15 cellular contexts compared by ENCODE assay signal in the genomic region with DNA sequence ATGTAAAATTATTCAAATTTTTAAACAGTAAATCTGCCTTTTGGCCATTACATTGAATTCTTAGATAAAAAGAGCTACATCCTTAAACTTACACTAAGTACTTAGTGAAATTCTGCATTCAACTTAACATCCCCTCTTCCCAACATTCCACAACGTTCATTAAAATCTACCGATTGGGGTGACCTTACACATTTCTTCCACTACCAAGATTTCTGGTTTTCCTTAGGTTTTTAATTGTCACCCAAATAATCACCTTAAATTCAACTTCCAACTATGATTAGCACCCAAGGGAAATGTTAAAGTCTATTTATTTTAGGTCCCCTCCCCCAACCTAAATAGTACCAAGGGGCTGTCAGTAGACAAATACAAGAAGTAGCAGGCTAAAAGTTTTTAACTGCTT. TPM values are rescaled to one million over a fixed set of nuclear protein-coding genes. Genes with fewer than 3 reads are reported as not detected.
DNase-seq lines count a peak whose midpoint lies in the region; ATAC-seq and TF ChIP-seq lines count a peak whose summit lies in the region.
"Had no signal": no experiment of that assay in that cellular context is flagged by ENCODE, and none has a peak within 500 bp of the region (broad histone marks: within the 10 kb centered on the region; RNA-seq: fewer than 3 reads in every experiment).

No MANE protein-coding gene starts in this region.

- intact Hi-C loops in transverse colon (cut with DNase I; ENCODE audit: low total_unique reads), result loop anchor here (10.0 kb wide), 1 partner anchor 113 kb away; no protein-coding TSS in a partner anchor

- H3K9me3 ChIP-seq in SK-N-MC (ENCODE audit: low read depth, low read length) (no peaks in the 10 kb centered on the region), transverse colon (no peaks in the 10 kb centered on the region)

- ATAC-seq in HG02981 (IDR thresholded peaks at IDR 0.05; ENCODE audit: unreplicated experiment), result no peak

- in situ Hi-C loops in transverse colon (cut with MboI; ENCODE audit: low pct_ligation_motif_present in 1 of 4, low pct_unique_long_range_greater_than_20kb in 1 of 4, low sequenced_read_pairs in 3 of 4) (no loop called here), brain microvascular endothelial cell (cut with HindIII; ENCODE audit: low pct_ligation_motif_present, low sequenced_read_pairs) (no loop called here)

- H3K4me3 ChIP-seq in SK-N-MC, result peak overlapping the region; percentile 16; the same call in 1 of the 2 replicates
- H3K4me3 ChIP-seq in transverse colon, result no peak overlapping the region
- no peak overlapping the region for H3K4me3 ChIP-seq in brain microvascular endothelial cell (ENCODE audit: low read depth, low read length)

- H3K36me3 ChIP-seq in SK-N-MC (ENCODE audit: insufficient read depth, low read length) (peaks cover 97% of the 10 kb centered on the region), transverse colon (peaks cover 0 to 39% (median 14%) of the 10 kb centered on the region in 4 donors), brain microvascular endothelial cell (replicated peaks) (peaks cover 50% of the 10 kb centered on the region)

- no peak for TF ChIP-seq CTCF in 22Rv1 (IDR thresholded peaks at IDR 0.05)
- no peak for TF ChIP-seq CTCF in transverse colon (IDR thresholded peaks at IDR 0.05)
- no peak for TF ChIP-seq CTCF in brain microvascular endothelial cell (IDR thresholded peaks at IDR 0.05; ENCODE audit: low read depth, low read length, missing control alignments)

- no peaks in the 10 kb centered on the region for H3K27me3 ChIP-seq in transverse colon
- no peaks in the 10 kb centered on the region for H3K27me3 ChIP-seq in brain microvascular endothelial cell (replicated peaks)

- H3K27ac ChIP-seq in 22Rv1 (peak overlapping the region; percentile 19; the same call in 1 of the 2 replicates), SK-N-MC (peak overlapping the region; percentile 61), epithelial cell of prostate (peak overlapping the region; percentile 15), transverse colon (no peak overlapping the region), brain microvascular endothelial cell (no peak overlapping the region)
- H3K27ac ChIP-seq: C4-2B, KMS-11 had no signal

- TF ChIP-seq POLR2A in transverse colon (IDR thresholded peaks at IDR 0.05), result no peak

- WGBS in transverse colon (ENCODE audit: low coverage in 1 of 2), 2 donors, result 48 to 53% methylated on average over 2 of the region's 2 CpGs

- peaks cover 21 to 48% (median 31%) of the 10 kb centered on the region in 4 donors for H3K4me1 ChIP-seq in transverse colon

- no peak for TF ChIP-seq EP300 in transverse colon (IDR thresholded peaks at IDR 0.05; ENCODE audit: low read depth)

- H3K9ac ChIP-seq in SK-N-MC (ENCODE audit: insufficient read length), result peak overlapping the region; percentile 38
- H3K9ac ChIP-seq: KMS-11 had no signal

- DNase-seq in DMS114 treated with DMSO at 0.1 percent for 48 hours (lab: John Stamatoyannopoulos, UW; ENCODE audit: unreplicated experiment), result peak; percentile 28
- DNase-seq in SK-N-MC (ENCODE audit: low read depth, low spot score), result no peak
- no peak for DNase-seq in epithelial cell of prostate (ENCODE audit: low read depth, low spot score)
- no peak for DNase-seq in HUDEP-2 (lab: John Stamatoyannopoulos, UW; ENCODE audit: unreplicated experiment in 76 of 76)
- DNase-seq in transverse colon, result no peak
- DNase-seq in brain microvascular endothelial cell, result no peak
- DNase-seq: effector memory CD4-positive, alpha-beta T cell; NCI-H1694; NCI-H748 treated with DMSO at 0.1 percent for 48 hours; SIG-M5; stimulated activated CD4-positive, alpha-beta T cell treated with anti-CD3 and anti-CD28 coated beads, Interleukin-2, amount 100 ng/mL, for 24 hours had no signal

RNA-seq across cellular contexts. Expression of a gene that starts 4.9 kb away (rescaled TPM):
- total RNA-seq in transverse colon, result 100 to 1,000 TPM; 122 to 174 (median 143) TPM

RNA-seq across cellular contexts. Expression of a gene that starts 14.1 kb away (rescaled TPM):
- total RNA-seq in transverse colon, result 10 to 100 TPM; 44.0 to 65.1 (median 50.1) TPM

RNA-seq across cellular contexts. Expression of a gene that starts 46.9 kb away (rescaled TPM):
- 10 to 100 TPM; 20.2 to 27.3 (median 24.6) TPM for total RNA-seq in transverse colon

Comparison
In these comparisons a context has a peak if more than half of its experiments do, and no peak if none do; other contexts are left out.
1. H3K27ac ChIP-seq: peak in 22Rv1 (single experiment), SK-N-MC (single experiment) and epithelial cell of prostate (single experiment); none in transverse colon (0 of 4) and brain microvascular endothelial cell (single experiment).